Comparison of ENCODE assay signal across 19 cellular contexts in the genomic region with DNA sequence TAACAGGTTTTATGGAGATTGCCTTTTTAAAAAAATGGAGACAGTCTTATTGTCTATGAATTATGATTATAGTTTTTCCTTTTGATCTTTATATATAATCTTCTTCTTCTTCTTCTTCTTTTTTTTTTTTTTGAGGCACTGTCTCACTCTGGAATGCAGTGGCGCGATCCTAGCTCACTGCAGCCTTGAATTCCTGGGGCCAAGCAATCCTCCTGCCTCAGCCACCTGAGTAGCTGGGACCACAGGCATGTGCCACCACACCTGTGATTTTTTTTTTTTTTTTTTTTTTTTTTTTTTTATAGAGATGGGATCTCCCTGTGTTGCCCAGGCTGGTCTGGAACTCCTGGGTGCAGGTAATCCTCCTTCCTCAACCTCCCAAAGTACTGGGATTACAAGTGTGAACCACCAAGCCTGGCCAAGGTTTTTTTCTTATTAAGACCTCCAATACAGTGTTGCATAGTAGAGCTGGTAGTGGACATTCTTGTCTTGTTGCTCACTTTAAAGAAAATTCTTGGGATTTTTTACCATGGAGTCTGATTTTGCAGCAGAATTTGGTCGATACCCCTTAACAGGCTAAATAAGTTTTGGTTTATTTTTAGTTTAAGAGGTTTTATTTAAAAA. TPM values are rescaled to one million over a fixed set of nuclear protein-coding genes. Genes with fewer than 3 reads are reported as not detected.
DNase-seq lines count a peak whose midpoint lies in the region; ATAC-seq, FAIRE-seq and TF ChIP-seq lines count a peak whose summit lies in the region.
"Had no signal": no experiment of that assay in that cellular context is flagged by ENCODE, and none has a peak within 500 bp of the region (broad histone marks: within the 10 kb centered on the region; RNA-seq: fewer than 3 reads in every experiment).

No MANE protein-coding gene starts in this region.

- ATAC-seq in CD4-positive, CD25-positive, alpha-beta regulatory T cell (ENCODE audit: low read depth in 2 of 2) = no peak
- no peak for ATAC-seq in activated CD8-positive, alpha-beta T cell treated with anti-CD3 and anti-CD28 coated beads for 36 hours
- ATAC-seq in HG02588 (IDR thresholded peaks at IDR 0.05; ENCODE audit: unreplicated experiment) = no peak
- ATAC-seq: gastrocnemius medialis, left cardiac atrium had no signal

- POLR2A ChIA-PET in activated CD8-positive, alpha-beta T cell treated with anti-CD3 and anti-CD28 coated beads for 36 hours (lab: Charles Lee) = interaction anchor here (0.6 to 0.9 kb wide), 2 partner anchors 13 to 20 kb away, joined by 3 read pairs; no protein-coding TSS in a partner anchor
- POLR2A ChIA-PET in activated CD4-positive, alpha-beta memory T cell treated with anti-CD3 and anti-CD28 coated beads, Interleukin-2, amount 10 ng/mL, durations not matched to agents 7 days and 5 days (lab: Charles Lee) = no interaction called here

- H3K27me3 Mint-ChIP-seq in CD4-positive, CD25-positive, alpha-beta regulatory T cell = no peaks in the 10 kb centered on the region
- no peaks in the 10 kb centered on the region for H3K27me3 Mint-ChIP-seq in activated CD8-positive, alpha-beta T cell treated with anti-CD3 and anti-CD28 coated beads for 36 hours
- H3K27me3 Mint-ChIP-seq in activated CD4-positive, alpha-beta memory T cell treated with anti-CD3 and anti-CD28 coated beads, Interleukin-2, amount 10 ng/mL, durations not matched to agents 7 days and 5 days = no peaks in the 10 kb centered on the region

- no peak overlapping the region for H3K4me3 ChIP-seq in CD4-positive, CD25-positive, alpha-beta regulatory T cell (ENCODE audit: low read depth, low read length)
- no peak overlapping the region for H3K4me3 ChIP-seq in astrocyte of the spinal cord (ENCODE audit: low read depth, low read length)
- H3K4me3 ChIP-seq: adrenal gland, gastrocnemius medialis, prostate gland, transverse colon had no signal

- intact Hi-C loops in activated CD8-positive, alpha-beta T cell treated with anti-CD3 and anti-CD28 coated beads for 36 hours (cut with micrococcal nuclease) = no loop called here

- H3K27me3 ChIP-seq in CD4-positive, CD25-positive, alpha-beta regulatory T cell (ENCODE audit: control insufficient read depth, insufficient read depth, low read length) = no peaks in the 10 kb centered on the region
- H3K27me3 ChIP-seq: adrenal gland, gastrocnemius medialis, transverse colon had no signal

- no peak for TF ChIP-seq CTCF in astrocyte of the spinal cord (IDR thresholded peaks at IDR 0.05; ENCODE audit: low read depth, low read length)
- TF ChIP-seq CTCF in activated CD8-positive, alpha-beta T cell treated with anti-CD3 and anti-CD28 coated beads for 36 hours (IDR thresholded peaks at IDR 0.05) = no peak

- peaks cover 40% of the 10 kb centered on the region for H3K36me3 Mint-ChIP-seq in CD4-positive, CD25-positive, alpha-beta regulatory T cell
- H3K36me3 Mint-ChIP-seq in activated CD8-positive, alpha-beta T cell treated with anti-CD3 and anti-CD28 coated beads for 36 hours (ENCODE audit: low read depth) = peaks cover 55% of the 10 kb centered on the region
- peaks cover 71% of the 10 kb centered on the region for H3K36me3 Mint-ChIP-seq in activated CD4-positive, alpha-beta memory T cell treated with anti-CD3 and anti-CD28 coated beads, Interleukin-2, amount 10 ng/mL, durations not matched to agents 7 days and 5 days (ENCODE audit: low read depth)

- H3K9me3 ChIP-seq in CD4-positive, CD25-positive, alpha-beta regulatory T cell (ENCODE audit: control insufficient read depth in 2 of 2, low read length in 2 of 2) = no peaks in the 10 kb centered on the region
- H3K9me3 ChIP-seq: adrenal gland, gastrocnemius medialis, prostate gland, transverse colon had no signal

- in situ Hi-C loops in astrocyte of the spinal cord (cut with HindIII; ENCODE audit: low sequenced_read_pairs) = no loop called here

- H3K4me1 Mint-ChIP-seq in CD4-positive, CD25-positive, alpha-beta regulatory T cell = peaks cover 24 to 84% (median 61%) of the 10 kb centered on the region in 4 donors
- peaks cover 61% of the 10 kb centered on the region for H3K4me1 Mint-ChIP-seq in activated CD8-positive, alpha-beta T cell treated with anti-CD3 and anti-CD28 coated beads for 36 hours (ENCODE audit: low read depth)
- H3K4me1 Mint-ChIP-seq in activated CD4-positive, alpha-beta memory T cell treated with anti-CD3 and anti-CD28 coated beads, Interleukin-2, amount 10 ng/mL, durations not matched to agents 7 days and 5 days = peaks cover 49% of the 10 kb centered on the region

- no peak overlapping the region for H3K27ac Mint-ChIP-seq in CD4-positive, CD25-positive, alpha-beta regulatory T cell
- no peak overlapping the region for H3K27ac Mint-ChIP-seq in activated CD8-positive, alpha-beta T cell treated with anti-CD3 and anti-CD28 coated beads for 36 hours
- no peak overlapping the region for H3K27ac Mint-ChIP-seq in activated CD4-positive, alpha-beta memory T cell treated with anti-CD3 and anti-CD28 coated beads, Interleukin-2, amount 10 ng/mL, durations not matched to agents 7 days and 5 days

- peak overlapping the region; percentile 36 for H3K27ac ChIP-seq in CD4-positive, CD25-positive, alpha-beta regulatory T cell (ENCODE audit: insufficient read depth, low read length, poor library complexity, severe bottlenecking)
- H3K27ac ChIP-seq: adrenal gland, gastrocnemius medialis, prostate gland, transverse colon had no signal

- peaks cover 90% of the 10 kb centered on the region for H3K36me3 ChIP-seq in CD4-positive, CD25-positive, alpha-beta regulatory T cell (ENCODE audit: control insufficient read depth, insufficient read depth, low read length)
- H3K36me3 ChIP-seq: adrenal gland, prostate gland had no signal

- H3K4me3 Mint-ChIP-seq in CD4-positive, CD25-positive, alpha-beta regulatory T cell = no peak overlapping the region
- no peak overlapping the region for H3K4me3 Mint-ChIP-seq in activated CD8-positive, alpha-beta T cell treated with anti-CD3 and anti-CD28 coated beads for 36 hours
- H3K4me3 Mint-ChIP-seq in activated CD4-positive, alpha-beta memory T cell treated with anti-CD3 and anti-CD28 coated beads, Interleukin-2, amount 10 ng/mL, durations not matched to agents 7 days and 5 days = no peak overlapping the region

- CTCF ChIA-PET in activated CD8-positive, alpha-beta T cell treated with anti-CD3 and anti-CD28 coated beads for 36 hours (lab: Charles Lee) = interaction anchor here (1.2 to 5.5 kb wide), 8 partner anchors 9 to 281 kb away, joined by 3 to 53 read pairs (median 10); a partner anchor contains a TSS
- CTCF ChIA-PET in activated CD4-positive, alpha-beta memory T cell treated with anti-CD3 and anti-CD28 coated beads, Interleukin-2, amount 10 ng/mL, durations not matched to agents 7 days and 5 days (lab: Charles Lee) = interaction anchor here (0.6 to 4.9 kb wide), 7 partner anchors 31 to 122 kb away, joined by 3 to 26 read pairs (median 3); no protein-coding TSS in a partner anchor

- no peaks in the 10 kb centered on the region for H3K9me3 Mint-ChIP-seq in CD4-positive, CD25-positive, alpha-beta regulatory T cell
- H3K9me3 Mint-ChIP-seq in activated CD8-positive, alpha-beta T cell treated with anti-CD3 and anti-CD28 coated beads for 36 hours = no peaks in the 10 kb centered on the region
- H3K9me3 Mint-ChIP-seq in activated CD4-positive, alpha-beta memory T cell treated with anti-CD3 and anti-CD28 coated beads, Interleukin-2, amount 10 ng/mL, durations not matched to agents 7 days and 5 days = no peaks in the 10 kb centered on the region

- DNase-seq in CD4-positive, CD25-positive, alpha-beta regulatory T cell = no peak
- peak; percentile 81 for DNase-seq in HTR-8/SVneo (ENCODE audit: insufficient read length, low spot score)
- DNase-seq in astrocyte of the spinal cord (ENCODE audit: low read depth, low spot score) = peak; percentile 51
- peak; percentile 42 for DNase-seq in kidney glomerular epithelial cell (lab: John Stamatoyannopoulos, UW)
- DNase-seq in activated CD8-positive, alpha-beta T cell treated with anti-CD3 and anti-CD28 coated beads for 36 hours = no peak
- no peak for DNase-seq in activated CD4-positive, alpha-beta memory T cell treated with anti-CD3 and anti-CD28 coated beads, Interleukin-2, amount 10 ng/mL, durations not matched to agents 7 days and 5 days
- DNase-seq in DMS79 (lab: John Stamatoyannopoulos, UW) = no peak
- DNase-seq: activated T-cell treated with anti-CD3 and anti-CD28 coated beads for 4 hours, adrenal gland, C1 segment of cervical spinal cord, dermis blood vessel endothelial cell, gastrocnemius medialis, GDM1, left cardiac atrium, NCI-H2081 treated with DMSO at 0.1 percent for 48 hours, NCI-H82, transverse colon had no signal

- FAIRE-seq in HTR-8/SVneo (lab: Jason Lieb, UNC) = peak; percentile 66

- peaks cover 33% of the 10 kb centered on the region for H3K4me1 ChIP-seq in CD4-positive, CD25-positive, alpha-beta regulatory T cell (ENCODE audit: control insufficient read depth, insufficient read depth, low read length, poor library complexity, severe bottlenecking)
- H3K4me1 ChIP-seq: prostate gland had no signal

RNA-seq across cellular contexts. Expression of a gene that starts 46.5 kb away (rescaled TPM):
- 375 TPM for total RNA-seq in CD4-positive, CD25-positive, alpha-beta regulatory T cell
- polyA plus RNA-seq in CD4-positive, CD25-positive, alpha-beta regulatory T cell = 100 to 1,000 TPM; 211 to 254 (median 227) TPM
- 100 to 1,000 TPM; 154 to 165 TPM for total RNA-seq in activated CD8-positive, alpha-beta T cell treated with anti-CD3 and anti-CD28 coated beads for 36 hours
- total RNA-seq in activated CD4-positive, alpha-beta memory T cell treated with anti-CD3 and anti-CD28 coated beads, Interleukin-2, amount 10 ng/mL, durations not matched to agents 7 days and 5 days = 100 to 1,000 TPM; 204 to 213 TPM

RNA-seq across cellular contexts. Expression of a gene that starts 52.6 kb away (rescaled TPM):
- total RNA-seq in CD4-positive, CD25-positive, alpha-beta regulatory T cell = 10.7 TPM
- polyA plus RNA-seq in CD4-positive, CD25-positive, alpha-beta regulatory T cell = 10 to 100 TPM; 13.8 to 24.2 (median 23.0) TPM
- 10 to 100 TPM; 60.5 to 62.4 TPM for total RNA-seq in activated CD8-positive, alpha-beta T cell treated with anti-CD3 and anti-CD28 coated beads for 36 hours
- total RNA-seq in activated CD4-positive, alpha-beta memory T cell treated with anti-CD3 and anti-CD28 coated beads, Interleukin-2, amount 10 ng/mL, durations not matched to agents 7 days and 5 days = 10 to 100 TPM; 16.0 to 16.4 TPM

Comparison
In these comparisons a context has a peak if more than half of its experiments do, and no peak if none do; other contexts are left out.
1. DNase-seq: peak in HTR-8/SVneo (single experiment), astrocyte of the spinal cord (single experiment) and kidney glomerular epithelial cell (single experiment); none in CD4-positive, CD25-positive, alpha-beta regulatory T cell (0 of 3), activated CD8-positive, alpha-beta T cell treated with anti-CD3 and anti-CD28 coated beads for 36 hours (single experiment), activated CD4-positive, alpha-beta memory T cell treated with anti-CD3 and anti-CD28 coated beads, Interleukin-2, amount 10 ng/mL, durations not matched to agents 7 days and 5 days (single experiment) and DMS79 (single experiment).